In genomic region chrX:106608016-106608415, GRCh38 we compare ENCODE assay signal across 12 cellular contexts. TPM values are rescaled to one million over a fixed set of nuclear protein-coding genes. Genes with fewer than 3 reads are reported as not detected.
DNase-seq lines count a peak whose midpoint lies in the region; ATAC-seq and TF ChIP-seq lines count a peak whose summit lies in the region.
"Had no signal": no experiment of that assay in that cellular context is flagged by ENCODE, and none has a peak within 500 bp of the region (broad histone marks: within the 10 kb centered on the region; RNA-seq: fewer than 3 reads in every experiment).

No MANE protein-coding gene starts in this region.

- H3K4me3 ChIP-seq in CD8-positive, alpha-beta memory T cell (ENCODE audit: low read length) = no peak overlapping the region
- H3K4me3 ChIP-seq in epithelial cell of esophagus (ENCODE audit: low read length) = no peak overlapping the region
- H3K4me3 ChIP-seq: Peyer's patch, skin epidermis had no signal

- POLR2A ChIA-PET in CD8-positive, alpha-beta memory T cell (lab: Charles Lee) = no interaction called here

- CTCF ChIA-PET in CD8-positive, alpha-beta memory T cell (lab: Charles Lee) = no interaction called here

- H3K27ac ChIP-seq in CD8-positive, alpha-beta memory T cell (ENCODE audit: low read depth, low read length) = no peak overlapping the region
- H3K27ac ChIP-seq: Peyer's patch, skin epidermis had no signal

- no peak for ATAC-seq in GM21619 (IDR thresholded peaks at IDR 0.05; ENCODE audit: unreplicated experiment)
- ATAC-seq in activated CD4-positive, CD25-positive, alpha-beta regulatory T cell treated with anti-CD3 and anti-CD28 coated beads, Interleukin-2, amount 50 U/mL, for 24 hours = no peak

- peak overlapping the region in 1 of 7 donors; percentile 35 for H3K4me3 Mint-ChIP-seq in CD8-positive, alpha-beta memory T cell
- no peak overlapping the region for H3K4me3 Mint-ChIP-seq in osteocyte (ENCODE audit: unreplicated experiment)

- TF ChIP-seq CTCF in epithelial cell of esophagus (IDR thresholded peaks at IDR 0.05; ENCODE audit: insufficient read depth, low read depth, low read length, missing control alignments) (no peak), osteocyte (IDR thresholded peaks at IDR 0.05) (no peak)

- H3K36me3 Mint-ChIP-seq in CD8-positive, alpha-beta memory T cell = peaks cover 0 to 6% (median 0%) of the 10 kb centered on the region in 3 donors
- no peaks in the 10 kb centered on the region for H3K36me3 Mint-ChIP-seq in osteocyte (ENCODE audit: unreplicated experiment)

- no peaks in the 10 kb centered on the region for H3K36me3 ChIP-seq in CD8-positive, alpha-beta memory T cell (ENCODE audit: insufficient read depth, low read length)
- H3K36me3 ChIP-seq: Peyer's patch had no signal

- H3K4me1 ChIP-seq in CD8-positive, alpha-beta memory T cell (ENCODE audit: insufficient read depth, low read length) = no peaks in the 10 kb centered on the region
- H3K4me1 ChIP-seq: Peyer's patch had no signal

- peaks cover 0 to 15% of the 10 kb centered on the region in 2 donors for H3K27me3 Mint-ChIP-seq in CD8-positive, alpha-beta memory T cell
- peaks cover 10% of the 10 kb centered on the region for H3K27me3 Mint-ChIP-seq in osteocyte (ENCODE audit: unreplicated experiment)

- no peaks in the 10 kb centered on the region for H3K9me3 ChIP-seq in CD8-positive, alpha-beta memory T cell (ENCODE audit: low read length)
- H3K9me3 ChIP-seq: Peyer's patch had no signal

- H3K27ac Mint-ChIP-seq in CD8-positive, alpha-beta memory T cell = peak overlapping the region; percentile 1 to 86 (median 80)
- H3K27ac Mint-ChIP-seq in osteocyte (ENCODE audit: unreplicated experiment) = no peak overlapping the region

- no peaks in the 10 kb centered on the region for H3K27me3 ChIP-seq in CD8-positive, alpha-beta memory T cell (ENCODE audit: insufficient read depth, low read length, poor library complexity, severe bottlenecking)
- H3K27me3 ChIP-seq: Peyer's patch had no signal

- peak; percentile 1 to 54 (median 36) for DNase-seq in CD8-positive, alpha-beta memory T cell
- DNase-seq in Daoy (ENCODE audit: low read depth) = peak; percentile 1
- DNase-seq in NCI-H748 treated with DMSO at 0.1 percent for 48 hours (lab: John Stamatoyannopoulos, UW) = peak; percentile 69
- DNase-seq in epithelial cell of esophagus (ENCODE audit: low read depth) = peak; percentile 0
- no peak for DNase-seq in osteocyte (ENCODE audit: extremely low spot score, unreplicated experiment)
- DNase-seq: Karpas-422, NCI-H2171, occipital lobe, Peyer's patch had no signal

- no peaks in the 10 kb centered on the region for H3K9me3 Mint-ChIP-seq in CD8-positive, alpha-beta memory T cell
- peaks cover 12% of the 10 kb centered on the region for H3K9me3 Mint-ChIP-seq in osteocyte (ENCODE audit: unreplicated experiment)

- peaks cover 16 to 27% (median 23%) of the 10 kb centered on the region in 3 donors for H3K4me1 Mint-ChIP-seq in CD8-positive, alpha-beta memory T cell
- peaks cover 7% of the 10 kb centered on the region for H3K4me1 Mint-ChIP-seq in osteocyte (ENCODE audit: unreplicated experiment)

RNA-seq across cellular contexts. Expression of gene RADX, which starts 3.8 kb away (rescaled TPM):
- total RNA-seq in CD8-positive, alpha-beta memory T cell = 1 to 10 TPM; 6.7 to 6.8 TPM
- 2.4 TPM for polyA plus RNA-seq in CD8-positive, alpha-beta memory T cell
- not detected in 2 replicates for total RNA-seq in Daoy (2014; rRNA removed; shearing (Covaris generic))
- total RNA-seq in osteocyte = not detected in 2 replicates
